ENCODE assay signal across 28 cellular contexts in genomic region chr1:19036701-19037605, GRCh38.
"Had no signal": no experiment of that assay in that cellular context is flagged by ENCODE, and none has a peak within 500 bp of the region (broad histone marks: within the 10 kb centered on the region; RNA-seq: fewer than 3 reads in every experiment).

No MANE protein-coding gene starts in this region.

- H3K9me3 Mint-ChIP-seq: activated CD4-positive, alpha-beta memory T cell treated with anti-CD3 and anti-CD28 coated beads for 36 hours; activated CD4-positive, alpha-beta T cell treated with anti-CD3 and anti-CD28 coated beads, Interleukin-2, amount 10 ng/mL, durations not matched to agents 24 days and 14 days; activated naive CD4-positive, alpha-beta T cell treated with anti-CD3 and anti-CD28 coated beads for 36 hours; activated naive CD8-positive, alpha-beta T cell treated with anti-CD3 and anti-CD28 coated beads for 36 hours; activated T-cell treated with anti-CD3 and anti-CD28 coated beads, Interleukin-2, amount 50 U/mL, for 4 hours; neural crest cell; stimulated activated effector memory CD8-positive, alpha-beta T cell treated with anti-CD3 and anti-CD28 coated beads, Interleukin-12 subunit alpha, Interleukin-12 subunit beta, amount 100 ng/mL, for 72 hours; stimulated activated naive CD8-positive, alpha-beta T cell treated with anti-CD3 and anti-CD28 coated beads, Interleukin-15, amount 100 ng/mL, for 72 hours had no signal

- H3K4me3 ChIP-seq: adrenal gland, body of pancreas, esophagus muscularis mucosa, heart left ventricle, skin epidermis, thyroid gland, upper lobe of left lung, vagina had no signal

- H3K4me1 Mint-ChIP-seq: activated CD4-positive, alpha-beta T cell treated with anti-CD3 and anti-CD28 coated beads, Interleukin-2, amount 10 ng/mL, durations not matched to agents 24 days and 14 days; activated naive CD8-positive, alpha-beta T cell treated with anti-CD3 and anti-CD28 coated beads for 36 hours; neural crest cell; stimulated activated effector memory CD8-positive, alpha-beta T cell treated with anti-CD3 and anti-CD28 coated beads, Interleukin-12 subunit alpha, Interleukin-12 subunit beta, amount 100 ng/mL, for 72 hours; stimulated activated naive CD8-positive, alpha-beta T cell treated with anti-CD3 and anti-CD28 coated beads, Interleukin-15, amount 100 ng/mL, for 72 hours had no signal

- H3K36me3 ChIP-seq: adrenal gland, esophagus muscularis mucosa, heart left ventricle, thyroid gland, upper lobe of left lung, vagina, WERI-Rb-1 had no signal

- H3K36me3 Mint-ChIP-seq: activated CD4-positive, alpha-beta memory T cell treated with anti-CD3 and anti-CD28 coated beads for 36 hours; activated naive CD8-positive, alpha-beta T cell treated with anti-CD3 and anti-CD28 coated beads for 36 hours; stimulated activated effector memory CD8-positive, alpha-beta T cell treated with anti-CD3 and anti-CD28 coated beads, Interleukin-12 subunit alpha, Interleukin-12 subunit beta, amount 100 ng/mL, for 72 hours had no signal

- H3K27ac ChIP-seq: adrenal gland, esophagus muscularis mucosa, foreskin keratinocyte, heart left ventricle, thyroid gland, upper lobe of left lung, WERI-Rb-1 had no signal

- H3K4me3 Mint-ChIP-seq: activated CD4-positive, alpha-beta memory T cell treated with anti-CD3 and anti-CD28 coated beads for 36 hours; activated CD4-positive, alpha-beta T cell treated with anti-CD3 and anti-CD28 coated beads, Interleukin-2, amount 10 ng/mL, durations not matched to agents 24 days and 14 days; activated naive CD4-positive, alpha-beta T cell treated with anti-CD3 and anti-CD28 coated beads for 36 hours; activated naive CD8-positive, alpha-beta T cell treated with anti-CD3 and anti-CD28 coated beads for 36 hours; activated T-cell treated with anti-CD3 and anti-CD28 coated beads, Interleukin-2, amount 50 U/mL, for 4 hours; neural crest cell; stimulated activated effector memory CD8-positive, alpha-beta T cell treated with anti-CD3 and anti-CD28 coated beads, Interleukin-12 subunit alpha, Interleukin-12 subunit beta, amount 100 ng/mL, for 72 hours; stimulated activated naive CD8-positive, alpha-beta T cell treated with anti-CD3 and anti-CD28 coated beads, Interleukin-15, amount 100 ng/mL, for 72 hours; T-helper 17 cell had no signal

- ATAC-seq: activated T-cell treated with anti-CD3 and anti-CD28 coated beads, Interleukin-2, amount 50 U/mL, for 4 hours; body of pancreas; foreskin keratinocyte; heart left ventricle; left ventricle myocardium superior; stimulated activated effector memory CD8-positive, alpha-beta T cell treated with anti-CD3 and anti-CD28 coated beads, Interleukin-12 subunit alpha, Interleukin-12 subunit beta, amount 100 ng/mL, for 72 hours; stimulated activated naive CD8-positive, alpha-beta T cell treated with anti-CD3 and anti-CD28 coated beads, Interleukin-15, amount 100 ng/mL, for 72 hours; T-helper 17 cell had no signal

- H3K27me3 Mint-ChIP-seq: activated naive CD8-positive, alpha-beta T cell treated with anti-CD3 and anti-CD28 coated beads for 36 hours had no signal

- H3K9me3 ChIP-seq: adrenal gland, body of pancreas, esophagus muscularis mucosa, heart left ventricle, thyroid gland, upper lobe of left lung, vagina had no signal

- H3K27ac Mint-ChIP-seq: activated CD4-positive, alpha-beta memory T cell treated with anti-CD3 and anti-CD28 coated beads for 36 hours; activated CD4-positive, alpha-beta T cell treated with anti-CD3 and anti-CD28 coated beads, Interleukin-2, amount 10 ng/mL, durations not matched to agents 24 days and 14 days; activated naive CD4-positive, alpha-beta T cell treated with anti-CD3 and anti-CD28 coated beads for 36 hours; activated naive CD8-positive, alpha-beta T cell treated with anti-CD3 and anti-CD28 coated beads for 36 hours; stimulated activated effector memory CD8-positive, alpha-beta T cell treated with anti-CD3 and anti-CD28 coated beads, Interleukin-12 subunit alpha, Interleukin-12 subunit beta, amount 100 ng/mL, for 72 hours; T-helper 17 cell had no signal

- DNase-seq: activated CD4-positive, alpha-beta memory T cell treated with anti-CD3 and anti-CD28 coated beads for 36 hours; activated CD4-positive, alpha-beta T cell treated with anti-CD3 and anti-CD28 coated beads, Interleukin-2, amount 10 ng/mL, durations not matched to agents 24 days and 14 days; activated CD4-positive, CD25-positive, alpha-beta regulatory T cell treated with anti-CD3 and anti-CD28 coated beads, Interleukin-2, amount 50 U/mL, for 72 hours; activated CD8-positive, alpha-beta memory T cell treated with anti-CD3 and anti-CD28 coated beads, Interleukin-2, amount 50 U/mL, for 48 hours; activated naive CD4-positive, alpha-beta T cell treated with anti-CD3 and anti-CD28 coated beads for 36 hours; activated naive CD8-positive, alpha-beta T cell treated with anti-CD3 and anti-CD28 coated beads for 36 hours; activated T-cell treated with anti-CD3 and anti-CD28 coated beads, Interleukin-2, amount 50 U/mL, for 4 hours; aorta; cortex of kidney; foreskin keratinocyte; heart left ventricle; left ventricle myocardium superior; occipital lobe; stimulated activated CD4-positive, alpha-beta T cell treated with anti-CD3 and anti-CD28 coated beads, Interleukin-4, amount 100 ng/mL, for 24 hours; stimulated activated naive CD8-positive, alpha-beta T cell treated with anti-CD3 and anti-CD28 coated beads, Interleukin-15, amount 100 ng/mL, for 72 hours; substantia nigra; T-helper 17 cell; T1000; thyroid gland had no signal

- H3K4me1 ChIP-seq: adrenal gland, heart left ventricle, thyroid gland, upper lobe of left lung had no signal

- H3K27me3 ChIP-seq: adrenal gland, body of pancreas, thyroid gland, upper lobe of left lung, vagina had no signal
